Comparison of ENCODE assay signal across 1 cellular context in the genomic region with DNA sequence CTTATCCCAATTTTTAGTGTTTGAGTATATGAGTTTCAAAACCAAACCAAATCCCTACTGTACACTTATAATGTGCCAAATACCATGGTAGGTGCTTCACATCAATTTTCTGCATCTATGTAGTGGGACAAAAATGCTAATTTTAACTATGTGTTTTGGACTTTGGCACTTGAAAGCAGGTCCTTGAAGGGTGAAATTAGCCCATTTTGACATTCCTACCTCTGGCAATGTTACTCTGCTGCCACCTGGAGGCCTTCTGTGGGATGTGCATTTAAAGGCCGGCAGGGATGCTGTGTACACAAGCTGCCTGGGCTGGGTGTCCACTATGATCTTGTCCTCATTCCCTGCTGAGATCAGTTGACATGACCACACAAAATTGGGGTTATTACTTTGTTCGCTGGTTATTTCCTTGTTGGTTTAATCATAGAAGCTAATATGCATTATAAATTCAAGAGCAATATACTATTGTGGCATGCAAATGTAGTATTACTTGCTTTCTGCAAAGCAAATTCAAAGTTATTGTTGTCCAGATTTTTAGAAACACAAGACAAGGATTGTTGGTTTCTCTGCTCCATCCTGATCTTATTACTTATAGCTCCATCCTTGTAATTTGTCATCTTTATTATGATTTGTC.
TF ChIP-seq lines count a peak whose summit lies in the region.

No MANE protein-coding gene starts in this region.

TF ChIP-seq in HepG2, 621 proteins besides CTCF, POLR2A, EP300 and RAD21 (continued from another document and continues in another):
- TF ChIP-seq, protein P1, sequence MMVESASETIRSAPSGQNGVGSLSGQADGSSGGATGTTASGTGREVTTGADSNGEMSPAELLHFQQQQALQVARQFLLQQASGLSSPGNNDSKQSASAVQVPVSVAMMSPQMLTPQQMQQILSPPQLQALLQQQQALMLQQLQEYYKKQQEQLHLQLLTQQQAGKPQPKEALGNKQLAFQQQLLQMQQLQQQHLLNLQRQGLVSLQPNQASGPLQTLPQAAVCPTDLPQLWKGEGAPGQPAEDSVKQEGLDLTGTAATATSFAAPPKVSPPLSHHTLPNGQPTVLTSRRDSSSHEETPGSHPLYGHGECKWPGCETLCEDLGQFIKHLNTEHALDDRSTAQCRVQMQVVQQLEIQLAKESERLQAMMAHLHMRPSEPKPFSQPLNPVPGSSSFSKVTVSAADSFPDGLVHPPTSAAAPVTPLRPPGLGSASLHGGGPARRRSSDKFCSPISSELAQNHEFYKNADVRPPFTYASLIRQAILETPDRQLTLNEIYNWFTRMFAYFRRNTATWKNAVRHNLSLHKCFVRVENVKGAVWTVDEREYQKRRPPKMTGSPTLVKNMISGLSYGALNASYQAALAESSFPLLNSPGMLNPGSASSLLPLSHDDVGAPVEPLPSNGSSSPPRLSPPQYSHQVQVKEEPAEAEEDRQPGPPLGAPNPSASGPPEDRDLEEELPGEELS (CRISPR knock-in tag; IDR thresholded peaks at IDR 0.05): peak; percentile 40; the same call in 1 of the 2 replicates
- 0 out of 2 replicates have a peak, but pooled peaks have one; percentile 52 for TF ChIP-seq ZNF335 (CRISPR knock-in tag; IDR thresholded peaks at IDR 0.05)
- TF ChIP-seq KAT8 (CRISPR knock-in tag; IDR thresholded peaks at IDR 0.05): 0 out of 2 replicates have a peak, but pooled peaks have one; percentile 42
- TF ChIP-seq, protein P2, sequence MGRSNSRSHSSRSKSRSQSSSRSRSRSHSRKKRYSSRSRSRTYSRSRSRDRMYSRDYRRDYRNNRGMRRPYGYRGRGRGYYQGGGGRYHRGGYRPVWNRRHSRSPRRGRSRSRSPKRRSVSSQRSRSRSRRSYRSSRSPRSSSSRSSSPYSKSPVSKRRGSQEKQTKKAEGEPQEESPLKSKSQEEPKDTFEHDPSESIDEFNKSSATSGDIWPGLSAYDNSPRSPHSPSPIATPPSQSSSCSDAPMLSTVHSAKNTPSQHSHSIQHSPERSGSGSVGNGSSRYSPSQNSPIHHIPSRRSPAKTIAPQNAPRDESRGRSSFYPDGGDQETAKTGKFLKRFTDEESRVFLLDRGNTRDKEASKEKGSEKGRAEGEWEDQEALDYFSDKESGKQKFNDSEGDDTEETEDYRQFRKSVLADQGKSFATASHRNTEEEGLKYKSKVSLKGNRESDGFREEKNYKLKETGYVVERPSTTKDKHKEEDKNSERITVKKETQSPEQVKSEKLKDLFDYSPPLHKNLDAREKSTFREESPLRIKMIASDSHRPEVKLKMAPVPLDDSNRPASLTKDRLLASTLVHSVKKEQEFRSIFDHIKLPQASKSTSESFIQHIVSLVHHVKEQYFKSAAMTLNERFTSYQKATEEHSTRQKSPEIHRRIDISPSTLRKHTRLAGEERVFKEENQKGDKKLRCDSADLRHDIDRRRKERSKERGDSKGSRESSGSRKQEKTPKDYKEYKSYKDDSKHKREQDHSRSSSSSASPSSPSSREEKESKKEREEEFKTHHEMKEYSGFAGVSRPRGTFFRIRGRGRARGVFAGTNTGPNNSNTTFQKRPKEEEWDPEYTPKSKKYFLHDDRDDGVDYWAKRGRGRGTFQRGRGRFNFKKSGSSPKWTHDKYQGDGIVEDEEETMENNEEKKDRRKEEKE (IDR thresholded peaks at IDR 0.05): no peak
- no peak for TF ChIP-seq SRF (IDR thresholded peaks at IDR 0.05; ENCODE audit: low read depth, low read length)
- peak; percentile 64 for TF ChIP-seq XRCC5 (optimal IDR thresholded peaks at IDR 0.05; ENCODE audit: low read length)
- 0 out of 2 replicates have a peak, but pooled peaks have one; percentile 46 for TF ChIP-seq ERF (CRISPR knock-in tag; IDR thresholded peaks at IDR 0.05)
- TF ChIP-seq, protein P3, sequence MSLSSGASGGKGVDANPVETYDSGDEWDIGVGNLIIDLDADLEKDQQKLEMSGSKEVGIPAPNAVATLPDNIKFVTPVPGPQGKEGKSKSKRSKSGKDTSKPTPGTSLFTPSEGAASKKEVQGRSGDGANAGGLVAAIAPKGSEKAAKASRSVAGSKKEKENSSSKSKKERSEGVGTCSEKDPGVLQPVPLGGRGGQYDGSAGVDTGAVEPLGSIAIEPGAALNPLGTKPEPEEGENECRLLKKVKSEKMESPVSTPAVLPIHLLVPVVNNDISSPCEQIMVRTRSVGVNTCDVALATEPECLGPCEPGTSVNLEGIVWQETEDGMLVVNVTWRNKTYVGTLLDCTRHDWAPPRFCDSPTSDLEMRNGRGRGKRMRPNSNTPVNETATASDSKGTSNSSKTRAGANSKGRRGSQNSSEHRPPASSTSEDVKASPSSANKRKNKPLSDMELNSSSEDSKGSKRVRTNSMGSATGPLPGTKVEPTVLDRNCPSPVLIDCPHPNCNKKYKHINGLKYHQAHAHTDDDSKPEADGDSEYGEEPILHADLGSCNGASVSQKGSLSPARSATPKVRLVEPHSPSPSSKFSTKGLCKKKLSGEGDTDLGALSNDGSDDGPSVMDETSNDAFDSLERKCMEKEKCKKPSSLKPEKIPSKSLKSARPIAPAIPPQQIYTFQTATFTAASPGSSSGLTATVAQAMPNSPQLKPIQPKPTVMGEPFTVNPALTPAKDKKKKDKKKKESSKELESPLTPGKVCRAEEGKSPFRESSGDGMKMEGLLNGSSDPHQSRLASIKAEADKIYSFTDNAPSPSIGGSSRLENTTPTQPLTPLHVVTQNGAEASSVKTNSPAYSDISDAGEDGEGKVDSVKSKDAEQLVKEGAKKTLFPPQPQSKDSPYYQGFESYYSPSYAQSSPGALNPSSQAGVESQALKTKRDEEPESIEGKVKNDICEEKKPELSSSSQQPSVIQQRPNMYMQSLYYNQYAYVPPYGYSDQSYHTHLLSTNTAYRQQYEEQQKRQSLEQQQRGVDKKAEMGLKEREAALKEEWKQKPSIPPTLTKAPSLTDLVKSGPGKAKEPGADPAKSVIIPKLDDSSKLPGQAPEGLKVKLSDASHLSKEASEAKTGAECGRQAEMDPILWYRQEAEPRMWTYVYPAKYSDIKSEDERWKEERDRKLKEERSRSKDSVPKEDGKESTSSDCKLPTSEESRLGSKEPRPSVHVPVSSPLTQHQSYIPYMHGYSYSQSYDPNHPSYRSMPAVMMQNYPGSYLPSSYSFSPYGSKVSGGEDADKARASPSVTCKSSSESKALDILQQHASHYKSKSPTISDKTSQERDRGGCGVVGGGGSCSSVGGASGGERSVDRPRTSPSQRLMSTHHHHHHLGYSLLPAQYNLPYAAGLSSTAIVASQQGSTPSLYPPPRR (CRISPR knock-in tag; IDR thresholded peaks at IDR 0.05; ENCODE audit: borderline replicate concordance): no peak
- TF ChIP-seq NCOR1 (IDR thresholded peaks at IDR 0.05; ENCODE audit: borderline replicate concordance, low read length): peak; percentile 78
- peak; percentile 43; the same call in 1 of the 3 replicates for TF ChIP-seq MXI1 (IDR thresholded peaks at IDR 0.05; ENCODE audit: borderline replicate concordance, low read depth, low read length)
- peak; percentile 31 for TF ChIP-seq RBM22 (optimal IDR thresholded peaks at IDR 0.05; ENCODE audit: low read length)
- TF ChIP-seq, protein P4, sequence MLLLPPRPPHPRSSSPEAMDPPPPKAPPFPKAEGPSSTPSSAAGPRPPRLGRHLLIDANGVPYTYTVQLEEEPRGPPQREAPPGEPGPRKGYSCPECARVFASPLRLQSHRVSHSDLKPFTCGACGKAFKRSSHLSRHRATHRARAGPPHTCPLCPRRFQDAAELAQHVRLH (CRISPR knock-in tag; IDR thresholded peaks at IDR 0.05; ENCODE audit: borderline replicate concordance, low read depth): 0 out of 2 replicates have a peak, but pooled peaks have one; percentile 74
- TF ChIP-seq TGIF2 (CRISPR knock-in tag; IDR thresholded peaks at IDR 0.05): peak; percentile 61; the same call in 1 of the 2 replicates
- no peak for TF ChIP-seq JDP2 (CRISPR knock-in tag; IDR thresholded peaks at IDR 0.05; ENCODE audit: borderline replicate concordance)
- TF ChIP-seq TAF15 (IDR thresholded peaks at IDR 0.05; ENCODE audit: low read depth, low read length, poor library complexity, severe bottlenecking): no peak
- peak; percentile 82 for TF ChIP-seq IRF2 (CRISPR knock-in tag; IDR thresholded peaks at IDR 0.05)
- TF ChIP-seq HDAC2 (CRISPR knock-in tag; IDR thresholded peaks at IDR 0.05): no peak; the same call in 1 of the 2 replicates
- no peak for TF ChIP-seq ZBTB1 (CRISPR knock-in tag; IDR thresholded peaks at IDR 0.05; ENCODE audit: borderline replicate concordance)
- peak; percentile 54; the same call in 1 of the 2 replicates for TF ChIP-seq ZKSCAN8 (CRISPR knock-in tag; IDR thresholded peaks at IDR 0.05; ENCODE audit: borderline replicate concordance)
- TF ChIP-seq, protein P5, sequence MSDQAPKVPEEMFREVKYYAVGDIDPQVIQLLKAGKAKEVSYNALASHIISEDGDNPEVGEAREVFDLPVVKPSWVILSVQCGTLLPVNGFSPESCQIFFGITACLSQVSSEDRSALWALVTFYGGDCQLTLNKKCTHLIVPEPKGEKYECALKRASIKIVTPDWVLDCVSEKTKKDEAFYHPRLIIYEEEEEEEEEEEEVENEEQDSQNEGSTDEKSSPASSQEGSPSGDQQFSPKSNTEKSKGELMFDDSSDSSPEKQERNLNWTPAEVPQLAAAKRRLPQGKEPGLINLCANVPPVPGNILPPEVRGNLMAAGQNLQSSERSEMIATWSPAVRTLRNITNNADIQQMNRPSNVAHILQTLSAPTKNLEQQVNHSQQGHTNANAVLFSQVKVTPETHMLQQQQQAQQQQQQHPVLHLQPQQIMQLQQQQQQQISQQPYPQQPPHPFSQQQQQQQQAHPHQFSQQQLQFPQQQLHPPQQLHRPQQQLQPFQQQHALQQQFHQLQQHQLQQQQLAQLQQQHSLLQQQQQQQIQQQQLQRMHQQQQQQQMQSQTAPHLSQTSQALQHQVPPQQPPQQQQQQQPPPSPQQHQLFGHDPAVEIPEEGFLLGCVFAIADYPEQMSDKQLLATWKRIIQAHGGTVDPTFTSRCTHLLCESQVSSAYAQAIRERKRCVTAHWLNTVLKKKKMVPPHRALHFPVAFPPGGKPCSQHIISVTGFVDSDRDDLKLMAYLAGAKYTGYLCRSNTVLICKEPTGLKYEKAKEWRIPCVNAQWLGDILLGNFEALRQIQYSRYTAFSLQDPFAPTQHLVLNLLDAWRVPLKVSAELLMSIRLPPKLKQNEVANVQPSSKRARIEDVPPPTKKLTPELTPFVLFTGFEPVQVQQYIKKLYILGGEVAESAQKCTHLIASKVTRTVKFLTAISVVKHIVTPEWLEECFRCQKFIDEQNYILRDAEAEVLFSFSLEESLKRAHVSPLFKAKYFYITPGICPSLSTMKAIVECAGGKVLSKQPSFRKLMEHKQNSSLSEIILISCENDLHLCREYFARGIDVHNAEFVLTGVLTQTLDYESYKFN (CRISPR knock-in tag; conservative IDR thresholded peaks at IDR 0.05): 0 out of 2 replicates have a peak, but pooled peaks have one; percentile 30
- peak; percentile 35; the same call in 1 of the 2 replicates for TF ChIP-seq CEBPG (CRISPR knock-in tag; IDR thresholded peaks at IDR 0.05)
- TF ChIP-seq SMYD3 (CRISPR knock-in tag; IDR thresholded peaks at IDR 0.05): 0 out of 2 replicates have a peak, but pooled peaks have one; percentile 68
- no peak for TF ChIP-seq NBN (conservative IDR thresholded peaks at IDR 0.05)
- no peak for TF ChIP-seq FOXA1 (IDR thresholded peaks at IDR 0.05)
- peak; percentile 98 for TF ChIP-seq FOXA1 (CRISPR knock-in tag; IDR thresholded peaks at IDR 0.05)
- peak; percentile 59 for TF ChIP-seq FOXO1 (CRISPR knock-in tag; IDR thresholded peaks at IDR 0.05)
- TF ChIP-seq, protein P6, sequence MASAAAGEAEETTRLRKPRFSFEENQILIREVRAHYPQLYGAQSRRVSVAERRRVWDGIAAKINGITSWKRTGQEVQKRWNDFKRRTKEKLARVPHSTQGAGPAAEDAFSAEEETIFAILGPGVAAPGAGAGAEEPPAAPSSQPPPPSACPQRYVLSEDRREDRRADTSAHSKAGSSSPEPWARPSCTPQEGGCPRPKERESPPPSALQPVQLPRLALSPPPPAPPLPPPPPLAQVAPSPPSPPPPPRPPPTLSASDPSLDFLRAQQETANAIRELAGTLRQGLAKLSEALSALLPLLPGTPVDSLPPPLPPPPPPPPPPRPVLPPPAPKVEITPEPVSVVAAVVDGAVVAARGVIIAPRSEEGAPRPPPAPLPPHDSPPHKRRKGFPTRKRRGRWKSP (CRISPR knock-in tag; IDR thresholded peaks at IDR 0.05): no peak
- TF ChIP-seq, protein P7, sequence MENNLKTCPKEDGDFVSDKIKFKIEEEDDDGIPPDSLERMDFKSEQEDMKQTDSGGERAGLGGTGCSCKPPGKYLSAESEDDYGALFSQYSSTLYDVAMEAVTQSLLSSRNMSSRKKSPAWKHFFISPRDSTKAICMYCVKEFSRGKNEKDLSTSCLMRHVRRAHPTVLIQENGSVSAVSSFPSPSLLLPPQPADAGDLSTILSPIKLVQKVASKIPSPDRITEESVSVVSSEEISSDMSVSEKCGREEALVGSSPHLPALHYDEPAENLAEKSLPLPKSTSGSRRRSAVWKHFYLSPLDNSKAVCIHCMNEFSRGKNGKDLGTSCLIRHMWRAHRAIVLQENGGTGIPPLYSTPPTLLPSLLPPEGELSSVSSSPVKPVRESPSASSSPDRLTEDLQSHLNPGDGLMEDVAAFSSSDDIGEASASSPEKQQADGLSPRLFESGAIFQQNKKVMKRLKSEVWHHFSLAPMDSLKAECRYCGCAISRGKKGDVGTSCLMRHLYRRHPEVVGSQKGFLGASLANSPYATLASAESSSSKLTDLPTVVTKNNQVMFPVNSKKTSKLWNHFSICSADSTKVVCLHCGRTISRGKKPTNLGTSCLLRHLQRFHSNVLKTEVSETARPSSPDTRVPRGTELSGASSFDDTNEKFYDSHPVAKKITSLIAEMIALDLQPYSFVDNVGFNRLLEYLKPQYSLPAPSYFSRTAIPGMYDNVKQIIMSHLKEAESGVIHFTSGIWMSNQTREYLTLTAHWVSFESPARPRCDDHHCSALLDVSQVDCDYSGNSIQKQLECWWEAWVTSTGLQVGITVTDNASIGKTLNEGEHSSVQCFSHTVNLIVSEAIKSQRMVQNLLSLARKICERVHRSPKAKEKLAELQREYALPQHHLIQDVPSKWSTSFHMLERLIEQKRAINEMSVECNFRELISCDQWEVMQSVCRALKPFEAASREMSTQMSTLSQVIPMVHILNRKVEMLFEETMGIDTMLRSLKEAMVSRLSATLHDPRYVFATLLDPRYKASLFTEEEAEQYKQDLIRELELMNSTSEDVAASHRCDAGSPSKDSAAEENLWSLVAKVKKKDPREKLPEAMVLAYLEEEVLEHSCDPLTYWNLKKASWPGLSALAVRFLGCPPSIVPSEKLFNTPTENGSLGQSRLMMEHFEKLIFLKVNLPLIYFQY (CRISPR knock-in tag; IDR thresholded peaks at IDR 0.05; ENCODE audit: borderline replicate concordance): no peak
- 0 out of 2 replicates have a peak, but pooled peaks have one; percentile 61 for TF ChIP-seq ZBTB3 (CRISPR knock-in tag; IDR thresholded peaks at IDR 0.05; ENCODE audit: borderline replicate concordance, low read depth)
- no peak for TF ChIP-seq ZKSCAN5 (CRISPR knock-in tag; IDR thresholded peaks at IDR 0.05)
- TF ChIP-seq, protein P8, sequence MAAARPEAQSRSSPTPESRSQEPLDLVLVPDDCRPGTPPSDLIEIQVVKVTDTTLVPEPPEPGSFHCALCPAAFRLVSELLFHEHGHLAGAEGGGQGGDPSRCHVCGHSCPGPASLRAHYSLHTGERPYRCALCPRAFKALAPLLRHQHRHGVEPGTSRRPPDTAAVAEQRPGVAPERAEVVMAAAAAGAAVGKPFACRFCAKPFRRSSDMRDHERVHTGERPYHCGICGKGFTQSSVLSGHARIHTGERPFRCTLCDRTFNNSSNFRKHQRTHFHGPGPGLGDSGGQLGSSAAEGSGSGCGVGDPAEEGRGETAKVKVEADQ (CRISPR knock-in tag; IDR thresholded peaks at IDR 0.05; ENCODE audit: borderline replicate concordance): no peak
- TF ChIP-seq ZNF12 (CRISPR knock-in tag; IDR thresholded peaks at IDR 0.05): peak; percentile 27; the same call in 1 of the 2 replicates
- TF ChIP-seq ZNF263 (CRISPR knock-in tag; IDR thresholded peaks at IDR 0.05): no peak
- TF ChIP-seq MZF1 (CRISPR knock-in tag; IDR thresholded peaks at IDR 0.05; ENCODE audit: borderline replicate concordance): no peak
- TF ChIP-seq ZNF652 (CRISPR knock-in tag; IDR thresholded peaks at IDR 0.05; ENCODE audit: borderline replicate concordance, low read depth): peak; percentile 67; the same call in 1 of the 2 replicates
- TF ChIP-seq PPARG (CRISPR knock-in tag; conservative IDR thresholded peaks at IDR 0.05): peak; percentile 58; the same call in 1 of the 2 replicates
- peak; percentile 48; the same call in 1 of the 2 replicates for TF ChIP-seq ELF3 (CRISPR knock-in tag; IDR thresholded peaks at IDR 0.05)
